ENCODE assay signal across 8 cellular contexts in the genomic region with DNA sequence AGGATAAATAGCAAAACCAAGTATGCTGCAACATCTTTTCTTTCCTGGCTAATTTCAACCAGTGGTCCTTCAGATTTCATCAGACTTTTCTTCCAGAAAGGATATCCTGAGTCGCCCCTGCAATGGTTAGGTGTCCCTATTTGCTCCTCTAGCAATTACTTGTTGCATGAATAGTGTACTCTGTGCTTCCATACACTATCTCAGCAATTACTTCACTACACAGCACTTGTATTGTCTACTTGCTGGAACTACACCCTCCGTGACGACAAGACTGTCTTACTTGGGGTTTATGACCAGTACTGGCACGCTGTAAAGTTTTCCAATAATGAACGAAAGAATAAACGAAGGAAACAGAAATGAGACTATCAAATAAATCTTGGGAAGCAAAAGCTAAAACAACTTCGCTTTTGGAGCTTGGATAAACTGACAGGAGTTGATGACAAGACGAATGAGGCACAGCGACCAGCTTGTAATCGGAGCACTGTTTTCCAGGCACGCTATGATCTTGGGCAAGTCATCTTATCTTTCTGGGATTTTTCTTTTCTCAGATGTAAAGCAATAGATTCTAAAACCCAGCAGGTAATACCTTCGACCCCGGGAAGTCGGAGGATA. TPM values are rescaled to one million over a fixed set of nuclear protein-coding genes. Genes with fewer than 3 reads are reported as not detected.
DNase-seq lines count a peak whose midpoint lies in the region; ATAC-seq, FAIRE-seq and TF ChIP-seq lines count a peak whose summit lies in the region.
"Not testable (repeated sequence)": the region's sequence is repeated elsewhere in the genome, so short reads cannot be mapped to it uniquely, and the experiment has no call there.

No MANE protein-coding gene starts in this region.

- H4K91ac ChIP-seq in H1 (replicated peaks; ENCODE audit: insufficient read length, low read length) = not testable (repeated sequence)

- H3K4me3 ChIP-seq in GM12865 (ENCODE audit: low read depth, low read length) (peak overlapping the region; percentile 91), OCI-LY3 (ENCODE audit: low read length) (peak overlapping the region; percentile 88), H1 (ENCODE audit: extremely low read depth in 1 of 4, insufficient read depth in 2 of 4, low read depth in 3 of 4, low read length in 4 of 4) (peak overlapping the region; percentile 74 to 100 (median 96)), keratinocyte (ENCODE audit: control insufficient read depth in 2 of 3, extremely low read depth in 1 of 3, insufficient read depth in 2 of 3, low read depth in 1 of 3, low read length in 3 of 3) (peak overlapping the region; percentile 69 to 99 (median 85)), parathyroid adenoma (ENCODE audit: low read depth, low read length) (peak overlapping the region; percentile 69), aorta (ENCODE audit: low read length in 2 of 2) (peak overlapping the region; percentile 39 to 56)

- POLR2A ChIA-PET in H1 (lab: Charles Lee; ENCODE audit: partially characterized antibody) = interaction anchor here (1.0 to 2.5 kb wide), 4 partner anchors 10 to 280 kb away, joined by 3 to 8 read pairs (median 4); a partner anchor contains a TSS

- H3K4me2 ChIP-seq in OCI-LY3 (ENCODE audit: low read length) (peak overlapping the region; percentile 80), H1 (ENCODE audit: insufficient read depth in 1 of 2, low read depth in 2 of 2, low read length in 2 of 2) (peak overlapping the region; percentile 88 to 93), keratinocyte (ENCODE audit: control insufficient read depth, extremely low read depth, insufficient read depth, low read depth, low read length) (peak overlapping the region; percentile 92), parathyroid adenoma (ENCODE audit: low read length) (peak overlapping the region; percentile 76)

- H4K8ac ChIP-seq in H1 (ENCODE audit: extremely low read depth, insufficient read depth, low read length) = peak overlapping the region; percentile 98; the same call in 1 of the 2 replicates

- H4K5ac ChIP-seq in H1 (ENCODE audit: insufficient read length, low read depth, low read length) = peak overlapping the region; percentile 37

- peak; percentile 30 for ATAC-seq in HG03108 (IDR thresholded peaks at IDR 0.05; ENCODE audit: unreplicated experiment)
- not testable (repeated sequence) for ATAC-seq in aorta (ENCODE audit: low FRiP score)

- TF ChIP-seq POLR2A in H1 (IDR thresholded peaks at IDR 0.05; ENCODE audit: control extremely low read depth in 1 of 2, low read depth in 2 of 2, low read length in 2 of 2) = not testable (repeated sequence)

- H3K9me3 Mint-ChIP-seq in activated T-helper 2 cell treated with anti-CD3 and anti-CD28 coated beads, Interferon-gamma antibody, Interleukin-2, Interleukin-4, amounts not matched to agents 10 μg/mL and 5 μg/mL and 100 μg/mL, durations not matched to agents 14 hours and 24 hours and 36 hours = not testable (repeated sequence)

- not testable (repeated sequence) for H3K9me1 ChIP-seq in keratinocyte (ENCODE audit: control insufficient read depth, extremely low read depth, insufficient read depth, low read length)

- FAIRE-seq in H1 (lab: Jason Lieb, UNC) = not testable (repeated sequence)
- FAIRE-seq in keratinocyte (lab: Jason Lieb, UNC) = peak; percentile 65

- not testable (repeated sequence) for H3K23ac ChIP-seq in H1 (ENCODE audit: insufficient read length)

- not testable (repeated sequence) for H3K27me3 ChIP-seq in OCI-LY3 (ENCODE audit: low read depth, low read length); H1 (replicated peaks in 1 of 4; ENCODE audit: control insufficient read depth in 3 of 4, extremely low read depth in 1 of 4, insufficient read depth in 3 of 4, low read length in 3 of 4); keratinocyte (ENCODE audit: control insufficient read depth, extremely low read depth, insufficient read depth, low read length); parathyroid adenoma (ENCODE audit: control insufficient read depth, insufficient read depth, low read length); aorta (ENCODE audit: control insufficient read depth in 1 of 2, insufficient read depth in 2 of 2, low read length in 1 of 2)

- not testable (repeated sequence) for H3K36me3 ChIP-seq in OCI-LY3 (replicated peaks; ENCODE audit: low read depth, low read length); H1 (ENCODE audit: control insufficient read depth in 2 of 4, insufficient read depth in 4 of 4, low read length in 3 of 4); keratinocyte (ENCODE audit: control insufficient read depth in 2 of 2, extremely low read depth in 1 of 2, insufficient read depth in 2 of 2, low read length in 2 of 2); parathyroid adenoma (ENCODE audit: control insufficient read depth, insufficient read depth, low read length); aorta (ENCODE audit: control insufficient read depth in 1 of 2, insufficient read depth in 2 of 2, low read length in 1 of 2)

- H2BK5ac ChIP-seq in H1 (ENCODE audit: low read depth, low read length) = not testable (repeated sequence)

- not testable (repeated sequence) for TF ChIP-seq EP300 in H1 (IDR thresholded peaks at IDR 0.05; ENCODE audit: borderline replicate concordance in 1 of 2, low read depth in 2 of 2, low read length in 2 of 2)

- WGBS in H1 (ENCODE audit: extremely low coverage in 1 of 2, insufficient coverage in 1 of 2, insufficient read length in 1 of 2, insufficient replicate concordance in 2 of 2, low coverage in 1 of 2, low lambda C conversion rate in 2 of 2, missing lambda C conversion rate in 1 of 2), 2 experiments = 7% methylated on average over 14 of the region's 14 CpGs; no CpG with 5 or more reads in 1 of the 2 experiments
- WGBS in aorta, 2 donors = 1 to 2% methylated on average over 14 of the region's 14 CpGs

- H2BK12ac ChIP-seq in H1 (ENCODE audit: low read depth, low read length) = not testable (repeated sequence)

- H2BK120ac ChIP-seq in H1 (replicated peaks; ENCODE audit: low read depth, low read length) = not testable (repeated sequence)

- not testable (repeated sequence) for H3K4me1 Mint-ChIP-seq in activated T-helper 2 cell treated with anti-CD3 and anti-CD28 coated beads, Interferon-gamma antibody, Interleukin-2, Interleukin-4, amounts not matched to agents 10 μg/mL and 5 μg/mL and 100 μg/mL, durations not matched to agents 14 hours and 24 hours and 36 hours (ENCODE audit: low read depth)

- dilution Hi-C loops in keratinocyte (cut with MboI; ENCODE audit: extremely low pct_ligation_motif_present, low sequenced_read_pairs) = not testable (repeated sequence)

- H3K79me1 ChIP-seq in H1 (ENCODE audit: low read depth, low read length) = not testable (repeated sequence)

- H4K20me1 ChIP-seq in OCI-LY3 (ENCODE audit: insufficient read depth, low read length); H1 (replicated peaks in 1 of 2; ENCODE audit: control insufficient read depth in 1 of 2, insufficient read depth in 2 of 2, low read length in 2 of 2); keratinocyte (ENCODE audit: control insufficient read depth, extremely low read depth, insufficient read depth, low read length): not testable (repeated sequence)

- peak overlapping the region; percentile 42 for H3K27ac ChIP-seq in OCI-LY3 (ENCODE audit: low read length)
- not testable (repeated sequence) for H3K27ac ChIP-seq in H1 (ENCODE audit: low read depth, low read length)
- peak overlapping the region; percentile 80 for H3K27ac ChIP-seq in keratinocyte (ENCODE audit: control insufficient read depth, insufficient read depth, low read length)
- peak overlapping the region; percentile 71 for H3K27ac ChIP-seq in parathyroid adenoma
- H3K27ac ChIP-seq in aorta (ENCODE audit: low read depth in 1 of 2, low read length in 2 of 2) = peak overlapping the region in 1 of 2 donors; percentile 49

- H3K23me2 ChIP-seq in H1 (ENCODE audit: low read depth, low read length) = not testable (repeated sequence)

- H3K9me3 ChIP-seq in OCI-LY3 (ENCODE audit: insufficient read depth, low read length); H1 (ENCODE audit: insufficient read depth in 2 of 2, low read depth in 1 of 2, low read length in 1 of 2); keratinocyte (ENCODE audit: control insufficient read depth, low read depth, low read length); parathyroid adenoma (ENCODE audit: control insufficient read depth, low read length); aorta (ENCODE audit: control insufficient read depth, low read length): not testable (repeated sequence)

- not testable (repeated sequence) for H3K18ac ChIP-seq in H1 (ENCODE audit: extremely low read depth, low read length)

- peak overlapping the region; percentile 84 for H3K56ac ChIP-seq in H1 (replicated peaks; ENCODE audit: insufficient read length, low read depth, low read length)

- not testable (repeated sequence) for H3K14ac ChIP-seq in H1 (ENCODE audit: insufficient read length)

- not testable (repeated sequence) for H2BK20ac ChIP-seq in H1 (ENCODE audit: low read length)

- H3K4me3 Mint-ChIP-seq in activated T-helper 2 cell treated with anti-CD3 and anti-CD28 coated beads, Interferon-gamma antibody, Interleukin-2, Interleukin-4, amounts not matched to agents 10 μg/mL and 5 μg/mL and 100 μg/mL, durations not matched to agents 14 hours and 24 hours and 36 hours (ENCODE audit: low read depth) = peak overlapping the region; percentile 95

- H2AK5ac ChIP-seq in H1 (ENCODE audit: low read depth, low read length) = not testable (repeated sequence)

- H3K79me2 ChIP-seq in OCI-LY3 (ENCODE audit: low read length) = peaks cover 44% of the 10 kb centered on the region
- peaks cover 4 to 33% of the 10 kb centered on the region in 2 experiments for H3K79me2 ChIP-seq in H1 (ENCODE audit: control insufficient read depth in 1 of 2, insufficient read depth in 2 of 2, low read length in 2 of 2)
- peaks cover 32% of the 10 kb centered on the region for H3K79me2 ChIP-seq in keratinocyte (ENCODE audit: control insufficient read depth, insufficient read depth, low read length)
- H3K79me2 ChIP-seq in parathyroid adenoma = not testable (repeated sequence)

- CTCF ChIA-PET in H1 (lab: Charles Lee; ENCODE audit: partially characterized antibody) = interaction anchor here (1.0 to 1.4 kb wide), 3 partner anchors 33 to 254 kb away, joined by 3 to 5 read pairs (median 4); no protein-coding TSS in a partner anchor

- TF ChIP-seq RAD21 in H1 (IDR thresholded peaks at IDR 0.05 in 1 of 2, conservative IDR thresholded peaks at IDR 0.05 in 1 of 2; ENCODE audit: low read depth in 2 of 2, low read length in 2 of 2) = not testable (repeated sequence)

- intact Hi-C loops in activated T-helper 2 cell treated with anti-CD3 and anti-CD28 coated beads, Interferon-gamma antibody, Interleukin-2, Interleukin-4, amounts not matched to agents 10 μg/mL and 5 μg/mL and 100 μg/mL, durations not matched to agents 14 hours and 24 hours and 36 hours (cut with micrococcal nuclease) = loop anchor here (1.0 to 10.0 kb wide), 6 partner anchors 35 to 739 kb away; a partner anchor contains a TSS
- intact Hi-C loops in aorta (cut with DNase I) = loop anchor here in 1 of 2 donors (10.0 kb wide), 2 partner anchors 261 to 379 kb away; a partner anchor contains a TSS

- not testable (repeated sequence) for TF ChIP-seq CTCF in GM12865 (IDR thresholded peaks at IDR 0.05; ENCODE audit: insufficient read depth, low read depth, low read length, missing control alignments); OCI-LY3 (IDR thresholded peaks at IDR 0.05; ENCODE audit: low read depth, low read length); H1 (IDR thresholded peaks at IDR 0.05; ENCODE audit: control extremely low read depth in 1 of 3, insufficient read depth in 1 of 3, low read depth in 1 of 3, low read length in 3 of 3); keratinocyte (optimal IDR thresholded peaks at IDR 0.05 in 1 of 3, IDR thresholded peaks at IDR 0.05 in 1 of 3, conservative IDR thresholded peaks at IDR 0.05 in 1 of 3; ENCODE audit: extremely low read depth in 1 of 3, insufficient read depth in 2 of 3, low read length in 3 of 3); parathyroid adenoma (IDR thresholded peaks at IDR 0.05)

- H3K27me3 Mint-ChIP-seq in activated T-helper 2 cell treated with anti-CD3 and anti-CD28 coated beads, Interferon-gamma antibody, Interleukin-2, Interleukin-4, amounts not matched to agents 10 μg/mL and 5 μg/mL and 100 μg/mL, durations not matched to agents 14 hours and 24 hours and 36 hours (ENCODE audit: low read depth) = not testable (repeated sequence)

- peaks cover 11% of the 10 kb centered on the region for H3K4me1 ChIP-seq in OCI-LY3 (ENCODE audit: low read length)
- H3K4me1 ChIP-seq in H1 (replicated peaks in 1 of 4; ENCODE audit: control insufficient read depth in 3 of 4, insufficient read depth in 4 of 4, low read length in 3 of 4); keratinocyte (ENCODE audit: control insufficient read depth, extremely low read depth, insufficient read depth, low read length); parathyroid adenoma; aorta (ENCODE audit: control insufficient read depth in 1 of 2, insufficient read depth in 2 of 2, low read length in 2 of 2): not testable (repeated sequence)

- peak overlapping the region; percentile 89 for H3K9ac ChIP-seq in OCI-LY3 (ENCODE audit: low read length)
- H3K9ac ChIP-seq in H1 (replicated peaks in 1 of 4; ENCODE audit: extremely low read depth in 1 of 4, low read depth in 3 of 4, low read length in 3 of 4) = peak overlapping the region; percentile 43 to 94 (median 86)
- H3K9ac ChIP-seq in keratinocyte (ENCODE audit: control insufficient read depth, extremely low read depth, insufficient read depth, low read length) = peak overlapping the region; percentile 84
- peak overlapping the region; percentile 46 for H3K9ac ChIP-seq in parathyroid adenoma

- H2BK15ac ChIP-seq in H1 (ENCODE audit: low read length) = not testable (repeated sequence)

- peak; percentile 21 for DNase-seq in GM12865 (ENCODE audit: low read depth)
- not testable (repeated sequence) for DNase-seq in activated T-helper 2 cell treated with anti-CD3 and anti-CD28 coated beads, Interferon-gamma antibody, Interleukin-2, Interleukin-4, amounts not matched to agents 10 μg/mL and 5 μg/mL and 100 μg/mL, durations not matched to agents 14 hours and 24 hours and 36 hours (ENCODE audit: low spot score); H1 (ENCODE audit: low read depth in 1 of 2, low spot score in 2 of 2); keratinocyte (ENCODE audit: low read depth, low spot score); aorta

- peaks cover 11% of the 10 kb centered on the region for H3K36me3 Mint-ChIP-seq in activated T-helper 2 cell treated with anti-CD3 and anti-CD28 coated beads, Interferon-gamma antibody, Interleukin-2, Interleukin-4, amounts not matched to agents 10 μg/mL and 5 μg/mL and 100 μg/mL, durations not matched to agents 14 hours and 24 hours and 36 hours (ENCODE audit: low read depth)

- peak overlapping the region; percentile 96 for H3K27ac Mint-ChIP-seq in activated T-helper 2 cell treated with anti-CD3 and anti-CD28 coated beads, Interferon-gamma antibody, Interleukin-2, Interleukin-4, amounts not matched to agents 10 μg/mL and 5 μg/mL and 100 μg/mL, durations not matched to agents 14 hours and 24 hours and 36 hours

- not testable (repeated sequence) for H3K4ac ChIP-seq in H1 (replicated peaks; ENCODE audit: insufficient read length, low read depth, low read length)

- peak overlapping the region; percentile 99 for H2AFZ ChIP-seq in OCI-LY3 (ENCODE audit: low read depth, low read length)
- H2AFZ ChIP-seq in H1 (ENCODE audit: low read length) = peak overlapping the region; percentile 99
- H2AFZ ChIP-seq in keratinocyte (ENCODE audit: control insufficient read depth, low read length) = peak overlapping the region; percentile 100
- H2AFZ ChIP-seq in parathyroid adenoma = peak overlapping the region; percentile 94

RNA-seq across cellular contexts. Expression of a gene that starts 34.3 kb away (rescaled TPM):
- 9.4 and 10.0 TPM in 2 replicates for total RNA-seq in activated T-helper 2 cell treated with anti-CD3 and anti-CD28 coated beads, Interferon-gamma antibody, Interleukin-2, Interleukin-4, amounts not matched to agents 10 μg/mL and 5 μg/mL and 100 μg/mL, durations not matched to agents 14 hours and 24 hours and 36 hours
- total RNA-seq in H1 (2021; fragmentation: NEBNext Ultra II Directional; extraction: Animal tissue kit (Norgen Biotek cat#: 25700)) = 24.5 and 26.0 TPM in 2 replicates
- 9.0 and 11.4 TPM in 2 replicates for polyA plus RNA-seq in H1 (2011; rRNA removed)
- polyA plus RNA-seq in H1 (2011; cell fraction: cytosol; rRNA removed) = 20.5 TPM
- 5.7 TPM for polyA plus RNA-seq in H1 (2011; cell fraction: nucleus; rRNA removed)
- polyA plus RNA-seq in H1 (2012, experiment 1 of 2) = 12.2 to 16.2 TPM (median 12.7 TPM) in 4 replicates
- 1.3 TPM for polyA plus RNA-seq in H1 (2012, experiment 2 of 2)
- polyA plus RNA-seq in H1 (2013, experiment 1 of 2) = 44.5 TPM
- 41.8 TPM for polyA plus RNA-seq in H1 (2013, experiment 2 of 2)
- 5.6 and 5.9 TPM in 2 replicates for polyA minus RNA-seq in H1 (2011; rRNA and poly(A)+ RNA removed)
- 10.2 TPM for polyA minus RNA-seq in H1 (2011; cell fraction: cytosol; rRNA and poly(A)+ RNA removed)
- 10.4 TPM for polyA minus RNA-seq in H1 (2011; cell fraction: nucleus; rRNA and poly(A)+ RNA removed)
- polyA plus RNA-seq in keratinocyte = 5.1 to 11.1 TPM (median 6.7 TPM) in 3 replicates
- 13.8 TPM for polyA plus RNA-seq in keratinocyte (2011; ENCODE audit: low read depth)
- 5.4 and 8.9 TPM in 2 replicates for polyA plus RNA-seq in keratinocyte (2011; cell fraction: cytosol; rRNA removed)
- polyA plus RNA-seq in keratinocyte (2011; cell fraction: nucleus; rRNA removed) = 15.6 and 21.1 TPM in 2 replicates
- 3.3 and 7.7 TPM in 2 replicates for polyA plus RNA-seq in keratinocyte (2012; ENCODE audit: low replicate concordance)
- 0.92 to 5.6 TPM (median 1.5 TPM) in 3 replicates for polyA minus RNA-seq in keratinocyte
- polyA minus RNA-seq in keratinocyte (2011; cell fraction: cytosol; rRNA and poly(A)+ RNA removed) = 2.5 TPM
- 1.7 and 3.8 TPM in 2 replicates for polyA minus RNA-seq in keratinocyte (2011; cell fraction: nucleus; rRNA and poly(A)+ RNA removed)
- total RNA-seq in aorta = 10 to 100 TPM; 14.0 to 23.7 TPM
- polyA plus RNA-seq in aorta = 10 to 100 TPM in 1 of 2 donors, 1 to 10 TPM in 1; 4.9 to 70.0 TPM
